In the genomic region with DNA sequence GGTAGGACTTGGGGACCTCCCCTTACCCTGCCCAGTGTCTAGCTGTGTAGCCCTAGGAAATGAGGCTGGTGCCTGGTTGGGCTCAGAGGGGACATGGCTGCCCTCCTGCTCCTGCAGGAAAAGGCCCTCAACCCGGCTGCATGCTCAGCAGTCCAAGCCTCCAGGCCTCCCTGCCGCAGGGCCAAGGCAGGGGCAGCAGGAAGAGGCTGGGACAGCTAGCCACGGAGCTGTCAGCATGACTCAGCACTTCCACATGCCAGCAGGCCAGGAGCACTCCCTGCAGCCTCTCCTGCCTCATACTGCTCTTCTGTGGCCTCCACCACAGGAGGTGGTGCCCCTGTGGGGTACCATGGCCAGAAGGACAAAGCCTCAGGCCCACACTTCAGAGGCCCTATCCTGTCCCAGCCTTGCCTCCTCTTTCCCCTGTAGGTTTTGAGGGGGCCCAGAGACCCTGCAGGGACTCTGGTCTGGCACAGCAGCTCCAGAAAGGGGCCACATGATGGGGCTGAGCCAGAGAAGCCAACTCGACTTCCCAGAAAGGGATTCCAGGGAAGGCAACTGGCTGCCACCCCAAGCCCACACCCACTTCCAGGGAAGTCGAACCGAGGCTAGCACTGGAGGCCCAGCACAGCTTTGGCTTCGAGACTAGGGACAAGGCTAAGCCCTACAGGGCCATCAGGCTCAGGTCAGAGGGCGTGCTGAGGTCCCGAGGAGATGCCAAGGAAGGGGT, we compare ENCODE assay signal across 9 cellular contexts. TPM values are rescaled to one million over a fixed set of nuclear protein-coding genes. Genes with fewer than 3 reads are reported as not detected.
DNase-seq lines count a peak whose midpoint lies in the region; ATAC-seq and TF ChIP-seq lines count a peak whose summit lies in the region.
"Had no signal": no experiment of that assay in that cellular context is flagged by ENCODE, and none has a peak within 500 bp of the region (broad histone marks: within the 10 kb centered on the region; RNA-seq: fewer than 3 reads in every experiment).

No MANE protein-coding gene starts in this region.

- H3K27me3 ChIP-seq in BLaER1 treated with 17β-estradiol and CSF1 and Interleukin-3, amounts not matched to agents 10 nM and 100 nM: no peaks in the 10 kb centered on the region
- H3K27me3 ChIP-seq in right atrium auricular region: no peaks in the 10 kb centered on the region

- DNase-seq in LoVo (ENCODE audit: low spot score) (peak; percentile 67), anterior cingulate cortex (lab: John Stamatoyannopoulos, UW) (peak in 33 of 58 donors; percentile 10 to 81 (median 40)), right atrium auricular region (ENCODE audit: low spot score) (peak; percentile 79), skeletal muscle cell (ENCODE audit: low read depth) (peak; percentile 64), NCI-H2107 treated with DMSO at 0.1 percent for 48 hours (lab: John Stamatoyannopoulos, UW; ENCODE audit: unreplicated experiment) (no peak), OCI-M2 (lab: John Stamatoyannopoulos, UW; ENCODE audit: unreplicated experiment) (no peak)
- DNase-seq: naive B cell had no signal

- H3K27ac ChIP-seq in BLaER1 treated with 17β-estradiol and CSF1 and Interleukin-3, amounts not matched to agents 10 nM and 100 nM: peak overlapping the region; percentile 47 to 82 (median 70); a peak in 20 of 22 replicates
- peak overlapping the region; percentile 73 to 78 for H3K27ac ChIP-seq in right atrium auricular region

- peaks cover 57 to 99% (median 92%) of the 10 kb centered on the region in 11 experiments for H4K20me1 ChIP-seq in BLaER1 treated with 17β-estradiol and CSF1 and Interleukin-3, amounts not matched to agents 10 nM and 100 nM

- peak overlapping the region; percentile 34 to 66 (median 55); a peak in 20 of 22 replicates for H3K9ac ChIP-seq in BLaER1 treated with 17β-estradiol and CSF1 and Interleukin-3, amounts not matched to agents 10 nM and 100 nM

- no peak for ATAC-seq in GM21737 (IDR thresholded peaks at IDR 0.05; ENCODE audit: unreplicated experiment)

- no peak overlapping the region for H3K4me3 ChIP-seq in BLaER1 treated with 17β-estradiol and CSF1 and Interleukin-3, amounts not matched to agents 10 nM and 100 nM
- H3K4me3 ChIP-seq in right atrium auricular region (no peak overlapping the region), skeletal muscle cell (ENCODE audit: low read depth, low read length) (no peak overlapping the region)

- H3K4me2 ChIP-seq in BLaER1 treated with 17β-estradiol and CSF1 and Interleukin-3, amounts not matched to agents 10 nM and 100 nM: peak overlapping the region in 9 of 11 experiments; percentile 8 to 82 (median 73); a peak in 14 of 22 replicates

- peaks cover 0 to 69% (median 25%) of the 10 kb centered on the region in 10 experiments; a peak in 16 of 20 replicates for H3K4me1 ChIP-seq in BLaER1 treated with 17β-estradiol and CSF1 and Interleukin-3, amounts not matched to agents 10 nM and 100 nM
- H3K4me1 ChIP-seq in right atrium auricular region: peaks cover 0 to 38% of the 10 kb centered on the region in 2 donors

- H3K9me3 ChIP-seq in BLaER1 treated with 17β-estradiol and CSF1 and Interleukin-3, amounts not matched to agents 10 nM and 100 nM (replicated peaks in 1 of 11): no peaks in the 10 kb centered on the region
- no peaks in the 10 kb centered on the region for H3K9me3 ChIP-seq in right atrium auricular region

- H3K36me3 ChIP-seq in BLaER1 treated with 17β-estradiol and CSF1 and Interleukin-3, amounts not matched to agents 10 nM and 100 nM: peaks cover 96 to 100% (median 98%) of the 10 kb centered on the region in 11 experiments
- H3K36me3 ChIP-seq in right atrium auricular region: peaks cover 82% of the 10 kb centered on the region

- TF ChIP-seq CTCF in right atrium auricular region (IDR thresholded peaks at IDR 0.05): no peak

RNA-seq across cellular contexts. Expression of a gene that starts 19.5 kb away (rescaled TPM):
- 10 to 100 TPM; 48.8 to 62.8 TPM for total RNA-seq in right atrium auricular region

Comparison
In these comparisons a context has a peak if more than half of its experiments do, and no peak if none do; other contexts are left out.
1. DNase-seq: peak in LoVo (single experiment), anterior cingulate cortex (33 of 58), right atrium auricular region (single experiment) and skeletal muscle cell (single experiment); none in NCI-H2107 treated with DMSO at 0.1 percent for 48 hours (single experiment) and OCI-M2 (single experiment).